In genomic region chr17:81029859-81030258, GRCh38 we compare ENCODE assay signal across 21 cellular contexts. TPM values are rescaled to one million over a fixed set of nuclear protein-coding genes. Genes with fewer than 3 reads are reported as not detected.
A peak's percentile ranks its signal among the peaks of the same experiment; 100 is the strongest.
DNase-seq lines count a peak whose midpoint lies in the region; ATAC-seq, FAIRE-seq and TF ChIP-seq lines count a peak whose summit lies in the region.
"Had no signal": no experiment of that assay in that cellular context is flagged by ENCODE, and none has a peak within 500 bp of the region (broad histone marks: within the 10 kb centered on the region; RNA-seq: fewer than 3 reads in every experiment).

No MANE protein-coding gene starts in this region.

- no peak overlapping the region for H3K4me3 ChIP-seq in PC-3 (ENCODE audit: low read length)
- no peak overlapping the region for H3K4me3 ChIP-seq in HepG2 (replicated peaks in 1 of 3; ENCODE audit: insufficient read depth in 1 of 3, low read depth in 2 of 3, low read length in 3 of 3)
- no peak overlapping the region for H3K4me3 ChIP-seq in spleen
- H3K4me3 ChIP-seq: MG63 had no signal

- H3K9me3 Mint-ChIP-seq in Calu3 (ENCODE audit: low read depth, unreplicated experiment) = peaks cover 3% of the 10 kb centered on the region
- H3K9me3 Mint-ChIP-seq: CD8-positive, alpha-beta memory T cell had no signal

- peaks cover 22% of the 10 kb centered on the region for H3K36me3 Mint-ChIP-seq in Calu3 (ENCODE audit: insufficient read depth, unreplicated experiment)
- H3K36me3 Mint-ChIP-seq: CD8-positive, alpha-beta memory T cell had no signal

- H3K27me3 ChIP-seq in PC-3 (ENCODE audit: low read length) = peaks cover 27% of the 10 kb centered on the region
- peaks cover 17 to 43% of the 10 kb centered on the region in 2 experiments; a peak in 4 of 5 replicates for H3K27me3 ChIP-seq in HepG2 (ENCODE audit: control insufficient read depth in 1 of 2, insufficient read depth in 2 of 2, low read length in 2 of 2)
- H3K27me3 ChIP-seq in spleen (replicated peaks in 1 of 7) = peaks cover 0 to 74% (median 15%) of the 10 kb centered on the region in 7 donors
- H3K27me3 ChIP-seq: MG63 had no signal

- TSS peak; percentile 50 for BruUV-seq in Calu3 (replicated peaks; lab: Mats Ljungman, UMichigan)
- TSS peak; percentile 16 for BruUV-seq in PC-3 (replicated peaks; lab: Mats Ljungman, UMichigan)
- TSS peak; percentile 50 for BruUV-seq in HepG2 (replicated peaks; lab: Mats Ljungman, UMichigan)

- FAIRE-seq in HepG2 (lab: Jason Lieb, UNC) = no peak
- FAIRE-seq: GM12892, HTR-8/SVneo had no signal

- H3K27me3 Mint-ChIP-seq in Calu3 (ENCODE audit: unreplicated experiment) = peaks cover 21% of the 10 kb centered on the region

- H3K4me1 ChIP-seq in PC-3 (ENCODE audit: insufficient read depth, low read length) (peaks cover 17% of the 10 kb centered on the region), HepG2 (ENCODE audit: insufficient read depth, low read length) (peaks cover 66% of the 10 kb centered on the region), spleen (peaks cover 11 to 48% (median 35%) of the 10 kb centered on the region in 6 donors)

- TF ChIP-seq CTCF in Calu3 (IDR thresholded peaks at IDR 0.05; ENCODE audit: unreplicated experiment) (no peak), PC-3 (conservative IDR thresholded peaks at IDR 0.05; ENCODE audit: low read depth, low read length) (no peak), HepG2 (CRISPR knock-in tag; IDR thresholded peaks at IDR 0.05) (no peak), spleen (IDR thresholded peaks at IDR 0.05 in 8 of 11, conservative IDR thresholded peaks at IDR 0.05 in 3 of 11) (no peak)

- TF ChIP-seq EP300 in HepG2 (IDR thresholded peaks at IDR 0.05; ENCODE audit: low read depth in 2 of 2, low read length in 2 of 2) (no peak), HepG2 (CRISPR knock-in tag; IDR thresholded peaks at IDR 0.05; ENCODE audit: borderline replicate concordance) (no peak)

- TF ChIP-seq POLR2A in HepG2 (IDR thresholded peaks at IDR 0.05; ENCODE audit: insufficient read depth in 1 of 2, low read depth in 2 of 2, low read length in 2 of 2) (no peak), spleen (IDR thresholded peaks at IDR 0.05) (no peak)

- no peak overlapping the region for H3K4me3 Mint-ChIP-seq in Calu3 (ENCODE audit: low read depth, unreplicated experiment)

- CTCF ChIA-PET in Calu3 (lab: Charles Lee) = no interaction called here
- CTCF ChIA-PET in PC-3 (lab: Charles Lee) = no interaction called here
- CTCF ChIA-PET in HepG2 (lab: Yijun Ruan, JAX; ENCODE audit: low intra/inter-chr PET ratio, low total read pairs) = no interaction called here

- H3K4me2 ChIP-seq in PC-3 (ENCODE audit: low read length) (no peak overlapping the region), HepG2 (ENCODE audit: low read depth, low read length) (no peak overlapping the region)

- H3K27ac ChIP-seq in PC-3 (ENCODE audit: low read length) (no peak overlapping the region), HepG2 (ENCODE audit: extremely low read length, insufficient read depth, low read length) (no peak overlapping the region), spleen (no peak overlapping the region)

- 77% methylated on average over 11 of the region's 11 CpGs for WGBS in HepG2 (ENCODE audit: low lambda C conversion rate)
- 82 to 91% (median 87%) methylated on average over 11 of the region's 11 CpGs for WGBS in spleen, 5 donors

- no peak for ATAC-seq in PC-3
- no peak for ATAC-seq in HepG2

- H3F3A ChIP-seq in PC-3 (ENCODE audit: low read length, unreplicated experiment) = no peaks in the 10 kb centered on the region

- H3K9me2 ChIP-seq in PC-3 (replicated peaks; ENCODE audit: low read length) = no peaks in the 10 kb centered on the region

- peaks cover 6% of the 10 kb centered on the region for H3K79me2 ChIP-seq in PC-3 (ENCODE audit: low read length)
- no peaks in the 10 kb centered on the region for H3K79me2 ChIP-seq in HepG2 (ENCODE audit: insufficient read depth, low read length)

- H4K20me1 ChIP-seq in PC-3 (ENCODE audit: low read length) (no peaks in the 10 kb centered on the region), HepG2 (ENCODE audit: insufficient read depth, low read length) (0 out of 2 replicates have a peak, but pooled peaks cover 2% of the 10 kb centered on the region)

- H3K27ac Mint-ChIP-seq in Calu3 (ENCODE audit: unreplicated experiment) = no peak overlapping the region
- H3K27ac Mint-ChIP-seq: CD8-positive, alpha-beta memory T cell had no signal

- H3K36me3 ChIP-seq in PC-3 (ENCODE audit: low read depth, low read length) (no peaks in the 10 kb centered on the region), HepG2 (replicated peaks in 1 of 2; ENCODE audit: control insufficient read depth in 1 of 2, insufficient read depth in 2 of 2, low read length in 2 of 2) (no peaks in the 10 kb centered on the region), spleen (peaks cover 0 to 4% (median 0%) of the 10 kb centered on the region in 6 donors)
- H3K36me3 ChIP-seq: MG63 had no signal

- no peak for DNase-seq in Calu3
- no peak for DNase-seq in PC-3
- DNase-seq in HepG2 (ENCODE audit: low spot score) = no peak
- DNase-seq in spleen = peak; percentile 37
- no peak for DNase-seq in NCI-H2227 (lab: John Stamatoyannopoulos, UW; ENCODE audit: unreplicated experiment)
- DNase-seq in dedifferentiated amniotic fluid mesenchymal stem cell (ENCODE audit: extremely low spot score) = no peak
- DNase-seq in germinal center (ENCODE audit: low spot score) = no peak
- DNase-seq: C1 segment of cervical spinal cord; CD8-positive, alpha-beta memory T cell; DMS153; DND-41; KG1; MG63; NCI-H1105 treated with DMSO at 0.1 percent for 48 hours; NCI-H146; NCI-H1930; NCI-H446 treated with DMSO at 0.1 percent for 48 hours; NCI-H526; SHP77 treated with DMSO at 0.1 percent for 48 hours had no signal

- intact Hi-C loops in Calu3 (cut with micrococcal nuclease; ENCODE audit: unreplicated experiment) = no loop called here
- intact Hi-C loops in PC-3 (cut with micrococcal nuclease) = no loop called here
- intact Hi-C loops in HepG2 (cut with micrococcal nuclease; ENCODE audit: unreplicated experiment) = no loop called here
- intact Hi-C loops in spleen (cut with DNase I; ENCODE audit: low total_unique reads) = loop anchor here (10.0 kb wide), 1 partner anchor 65 kb away; no protein-coding TSS in a partner anchor

- H3K4me1 Mint-ChIP-seq in Calu3 (ENCODE audit: low read depth, unreplicated experiment) = peaks cover 14% of the 10 kb centered on the region

- no peak overlapping the region for H2AFZ ChIP-seq in PC-3 (ENCODE audit: low read length)
- H2AFZ ChIP-seq in HepG2 (ENCODE audit: low read length) = no peak overlapping the region

- no peak for TF ChIP-seq RAD21 in HepG2 (CRISPR knock-in tag; IDR thresholded peaks at IDR 0.05)

- H3K9me3 ChIP-seq in PC-3 (ENCODE audit: low read length) (no peaks in the 10 kb centered on the region), HepG2 (ENCODE audit: low read length) (no peaks in the 10 kb centered on the region), spleen (peaks cover 0 to 7% (median 0%) of the 10 kb centered on the region in 8 donors)
- H3K9me3 ChIP-seq: MG63 had no signal

- in situ Hi-C loops in HepG2 (cut with HindIII; ENCODE audit: extremely low pct_ligation_motif_present, low pct_unique_long_range_greater_than_20kb) = no loop called here

- POLR2A ChIA-PET in PC-3 (lab: Charles Lee; ENCODE audit: unreplicated experiment) = interaction anchor here (0.5 to 0.7 kb wide), 2 partner anchors 1018 to 1191 kb away, joined by 4 to 6 read pairs; partner anchors contain the start of gene CBX4
- POLR2A ChIA-PET in HepG2 (lab: Yijun Ruan, JAX) = interaction anchor here (1.0 kb wide), 1 partner anchor 21 kb away, joined by 3 read pairs; no protein-coding TSS in a partner anchor

- H3K9ac ChIP-seq in PC-3 (ENCODE audit: low read length) (no peak overlapping the region), HepG2 (ENCODE audit: insufficient read depth, low read depth, low read length) (no peak overlapping the region)

RNA-seq across cellular contexts. Expression of gene BAIAP2, which starts 5.1 kb away (rescaled TPM):
- total RNA-seq in Calu3 (2022) = 58.0 and 58.8 TPM in 2 replicates
- 50.9 and 56.9 TPM in 2 replicates for total RNA-seq in PC-3 (2014; rRNA removed)
- 16.3 and 22.5 TPM in 2 replicates for total RNA-seq in HepG2 (2016; rRNA removed; fragmentation: Illumina TruSeq; extraction: Trizol)
- total RNA-seq in HepG2 (2016; cell fraction: cytosol; rRNA removed; fragmentation: Illumina TruSeq; extraction: Trizol; ENCODE audit: low read depth) = 8.5 and 9.9 TPM in 2 replicates
- total RNA-seq in HepG2 (2016; cell fraction: insoluble cytoplasmic fraction; rRNA removed; fragmentation: Illumina TruSeq; extraction: Trizol) = 15.1 and 19.9 TPM in 2 replicates
- 11.6 and 11.8 TPM in 2 replicates for total RNA-seq in HepG2 (2016; cell fraction: membrane; rRNA removed; fragmentation: Illumina TruSeq; extraction: Trizol)
- 15.9 and 21.1 TPM in 2 replicates for total RNA-seq in HepG2 (2016; cell fraction: nucleus; rRNA removed; fragmentation: Illumina TruSeq; extraction: Trizol)
- polyA plus RNA-seq in HepG2 (2011; rRNA removed) = 24.0 and 29.8 TPM in 2 replicates
- 14.8 and 22.5 TPM in 2 replicates for polyA plus RNA-seq in HepG2 (2011; cell fraction: cytosol; rRNA removed)
- polyA plus RNA-seq in HepG2 (2011; cell fraction: nucleus; rRNA removed) = 101 and 122 TPM in 2 replicates
- polyA plus RNA-seq in HepG2 (2012) = 34.4 and 34.9 TPM in 2 replicates
- 3.9 and 4.4 TPM in 2 replicates for polyA plus RNA-seq in HepG2 (2016; cell fraction: cytosol; fragmentation: Illumina TruSeq; extraction: Trizol; ENCODE audit: low read depth)
- 14.7 and 22.4 TPM in 2 replicates for polyA plus RNA-seq in HepG2 (2016; cell fraction: insoluble cytoplasmic fraction; fragmentation: Illumina TruSeq; extraction: Trizol; ENCODE audit: low read depth)
- polyA plus RNA-seq in HepG2 (2016; cell fraction: membrane; fragmentation: Illumina TruSeq; extraction: Trizol; ENCODE audit: low read depth) = 6.8 and 8.2 TPM in 2 replicates
- 38.9 and 40.0 TPM in 2 replicates for polyA plus RNA-seq in HepG2 (2016; cell fraction: nucleus; fragmentation: Illumina TruSeq; extraction: Trizol; ENCODE audit: insufficient read depth, low read depth)
- polyA minus RNA-seq in HepG2 (2011; rRNA and poly(A)+ RNA removed; ENCODE audit: low replicate concordance) = 6.9 and 34.6 TPM in 2 replicates
- 19.5 and 20.5 TPM in 2 replicates for polyA minus RNA-seq in HepG2 (2011; cell fraction: cytosol; rRNA and poly(A)+ RNA removed)
- polyA minus RNA-seq in HepG2 (2011; cell fraction: nucleus; rRNA and poly(A)+ RNA removed) = 51.2 and 56.7 TPM in 2 replicates
- total RNA-seq in spleen = 10 to 100 TPM; 12.7 to 33.2 (median 23.4) TPM
- 10 to 100 TPM in 1 of 3 donors, 1 to 10 TPM in 2; 2.8 to 11.8 (median 4.4) TPM for polyA plus RNA-seq in spleen

RNA-seq across cellular contexts. Expression of gene CHMP6, which starts 38.2 kb away (rescaled TPM):
- total RNA-seq in Calu3 (2022) = 25.5 and 27.9 TPM in 2 replicates
- total RNA-seq in PC-3 (2014; rRNA removed) = 26.1 and 33.0 TPM in 2 replicates
- 24.2 and 24.6 TPM in 2 replicates for total RNA-seq in HepG2 (2016; rRNA removed; fragmentation: Illumina TruSeq; extraction: Trizol)
- 5.9 and 6.6 TPM in 2 replicates for total RNA-seq in HepG2 (2016; cell fraction: cytosol; rRNA removed; fragmentation: Illumina TruSeq; extraction: Trizol; ENCODE audit: low read depth)
- total RNA-seq in HepG2 (2016; cell fraction: insoluble cytoplasmic fraction; rRNA removed; fragmentation: Illumina TruSeq; extraction: Trizol) = 24.5 and 25.5 TPM in 2 replicates
- 14.7 and 15.5 TPM in 2 replicates for total RNA-seq in HepG2 (2016; cell fraction: membrane; rRNA removed; fragmentation: Illumina TruSeq; extraction: Trizol)
- 12.8 and 13.9 TPM in 2 replicates for total RNA-seq in HepG2 (2016; cell fraction: nucleus; rRNA removed; fragmentation: Illumina TruSeq; extraction: Trizol)
- 11.1 and 17.7 TPM in 2 replicates for polyA plus RNA-seq in HepG2 (2011; rRNA removed)
- polyA plus RNA-seq in HepG2 (2011; cell fraction: cytosol; rRNA removed) = 14.2 and 21.6 TPM in 2 replicates
- polyA plus RNA-seq in HepG2 (2011; cell fraction: nucleus; rRNA removed) = 31.7 and 32.3 TPM in 2 replicates
- polyA plus RNA-seq in HepG2 (2012) = 10.1 and 14.6 TPM in 2 replicates
- 8.4 and 9.7 TPM in 2 replicates for polyA plus RNA-seq in HepG2 (2016; cell fraction: cytosol; fragmentation: Illumina TruSeq; extraction: Trizol; ENCODE audit: low read depth)
- polyA plus RNA-seq in HepG2 (2016; cell fraction: insoluble cytoplasmic fraction; fragmentation: Illumina TruSeq; extraction: Trizol; ENCODE audit: low read depth) = 42.4 and 45.1 TPM in 2 replicates
- 14.8 and 17.6 TPM in 2 replicates for polyA plus RNA-seq in HepG2 (2016; cell fraction: membrane; fragmentation: Illumina TruSeq; extraction: Trizol; ENCODE audit: low read depth)
- 34.7 and 37.8 TPM in 2 replicates for polyA plus RNA-seq in HepG2 (2016; cell fraction: nucleus; fragmentation: Illumina TruSeq; extraction: Trizol; ENCODE audit: insufficient read depth, low read depth)
- polyA minus RNA-seq in HepG2 (2011; rRNA and poly(A)+ RNA removed; ENCODE audit: low replicate concordance) = 6.7 and 18.8 TPM in 2 replicates
- 8.2 and 11.1 TPM in 2 replicates for polyA minus RNA-seq in HepG2 (2011; cell fraction: cytosol; rRNA and poly(A)+ RNA removed)
- 20.0 and 22.4 TPM in 2 replicates for polyA minus RNA-seq in HepG2 (2011; cell fraction: nucleus; rRNA and poly(A)+ RNA removed)
- 10 to 100 TPM; 23.0 to 35.7 (median 31.5) TPM for total RNA-seq in spleen
- polyA plus RNA-seq in spleen = 10 to 100 TPM; 24.0 to 41.1 (median 25.4) TPM
